In genomic region chr16:49953090-49953489, GRCh38 we compare ENCODE assay signal across 2 cellular contexts.
TF ChIP-seq lines count a peak whose summit lies in the region.

No MANE protein-coding gene starts in this region.

TF ChIP-seq in HepG2, 621 proteins besides CTCF, POLR2A, EP300 and RAD21:
- TF ChIP-seq SRSF9 (IDR thresholded peaks at IDR 0.05; ENCODE audit: borderline replicate concordance, insufficient read depth, low read depth, low read length, poor library complexity, severe bottlenecking) (peak; percentile 43), HOXA5 (CRISPR knock-in tag; IDR thresholded peaks at IDR 0.05) (no peak)

TF ChIP-seq in H1, 55 proteins besides CTCF, POLR2A, EP300 and RAD21:
- no peak for TF ChIP-seq TAF7 (optimal IDR thresholded peaks at IDR 0.05; ENCODE audit: borderline replicate concordance, low read depth, low read length)
- no peak for TF ChIP-seq EZH2 (IDR thresholded peaks at IDR 0.05; ENCODE audit: low read depth, low read length, severe bottlenecking)
- no peak for TF ChIP-seq SUZ12 (IDR thresholded peaks at IDR 0.05; ENCODE audit: low read length)
- TF ChIP-seq ATF2 (IDR thresholded peaks at IDR 0.05; ENCODE audit: low read length): no peak
